ENCODE assay signal across 1 cellular context in the genomic region with DNA sequence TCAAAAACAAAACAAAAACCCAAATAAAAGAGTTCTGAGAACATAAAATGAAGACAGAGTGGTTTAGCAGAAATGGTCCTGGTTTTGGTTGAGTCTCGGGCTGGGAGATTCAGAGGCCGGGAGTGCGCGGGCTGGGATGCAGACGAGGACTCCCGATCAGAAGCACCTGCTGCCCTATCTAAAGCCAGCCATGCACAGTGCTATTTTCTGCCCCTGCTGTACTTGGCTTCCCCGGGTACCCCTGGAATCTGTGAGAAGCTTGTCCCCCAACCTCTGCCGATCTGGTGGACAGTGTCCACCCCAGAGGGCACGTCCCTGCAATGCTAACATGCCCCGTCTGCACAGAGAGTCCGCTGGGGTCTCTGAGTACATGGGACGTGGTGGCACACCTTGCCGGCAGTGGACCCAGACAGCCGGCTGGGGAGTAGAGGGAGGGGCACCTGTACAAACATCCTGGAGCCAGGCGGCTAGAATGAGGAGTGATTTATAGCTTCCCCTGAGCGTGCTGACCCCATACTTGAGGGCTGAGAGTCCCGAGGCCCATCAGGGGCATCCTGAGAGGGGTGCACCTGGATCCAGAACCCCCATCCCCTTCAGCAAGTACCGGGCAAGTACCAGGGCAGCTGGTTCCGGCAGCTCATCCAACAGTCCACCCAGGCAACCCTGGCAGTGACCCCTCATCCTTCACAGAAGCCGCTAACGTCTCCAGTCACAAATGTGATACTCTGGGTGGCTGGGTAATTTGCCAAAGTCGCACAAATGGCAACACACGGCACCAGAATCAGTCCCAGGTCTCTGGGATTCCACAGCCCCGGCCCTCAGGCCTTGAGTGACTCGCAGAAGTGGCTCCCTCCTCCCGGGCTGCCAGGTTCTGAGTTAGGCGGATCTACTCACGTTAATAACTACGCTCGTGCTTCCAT.
TF ChIP-seq lines count a peak whose summit lies in the region.

No MANE protein-coding gene starts in this region.

TF ChIP-seq in IMR-90, 13 proteins besides CTCF, POLR2A, EP300 and RAD21:
- TF ChIP-seq SMC3 (IDR thresholded peaks at IDR 0.05; ENCODE audit: low read depth, low read length) = no peak
- TF ChIP-seq RFX5 (IDR thresholded peaks at IDR 0.05; ENCODE audit: low read depth, low read length) = no peak
- TF ChIP-seq MAZ (IDR thresholded peaks at IDR 0.05; ENCODE audit: borderline replicate concordance, low read depth, low read length) = no peak
- no peak for TF ChIP-seq NFE2L2 (IDR thresholded peaks at IDR 0.05; ENCODE audit: low read depth, low read length)
- no peak for TF ChIP-seq USF2 (IDR thresholded peaks at IDR 0.05; ENCODE audit: low read depth, low read length)
- TF ChIP-seq BHLHE40 (IDR thresholded peaks at IDR 0.05; ENCODE audit: low read depth, low read length) = no peak
- TF ChIP-seq MAFK (IDR thresholded peaks at IDR 0.05; ENCODE audit: low read depth, low read length) = no peak
- no peak for TF ChIP-seq FOS (IDR thresholded peaks at IDR 0.05; ENCODE audit: low read depth, low read length)
- TF ChIP-seq CEBPB (IDR thresholded peaks at IDR 0.05; ENCODE audit: low read depth, low read length) = no peak
- no peak for TF ChIP-seq CHD1 (IDR thresholded peaks at IDR 0.05; ENCODE audit: low read depth, low read length)
- TF ChIP-seq RCOR1 (IDR thresholded peaks at IDR 0.05; ENCODE audit: insufficient replicate concordance, low read length) = no peak
